ENCODE assay signal across 14 cellular contexts in genomic region chr2:207130958-207131521, GRCh38. TPM values are rescaled to one million over a fixed set of nuclear protein-coding genes. Genes with fewer than 3 reads are reported as not detected.
DNase-seq lines count a peak whose midpoint lies in the region; ATAC-seq and TF ChIP-seq lines count a peak whose summit lies in the region.
"Had no signal": no experiment of that assay in that cellular context is flagged by ENCODE, and none has a peak within 500 bp of the region (broad histone marks: within the 10 kb centered on the region; RNA-seq: fewer than 3 reads in every experiment).

No MANE protein-coding gene starts in this region.

- CTCF ChIA-PET in activated naive CD4-positive, alpha-beta T cell treated with anti-CD3 and anti-CD28 coated beads for 36 hours (lab: Charles Lee) = interaction anchor here (0.6 to 0.8 kb wide), 4 partner anchors 23 to 1121 kb away, joined by 3 read pairs; no protein-coding TSS in a partner anchor

- H3K36me3 Mint-ChIP-seq in activated naive CD4-positive, alpha-beta T cell treated with anti-CD3 and anti-CD28 coated beads for 36 hours (ENCODE audit: low read depth) = peaks cover 14% of the 10 kb centered on the region
- H3K36me3 Mint-ChIP-seq in activated T-helper 2 cell treated with anti-CD3 and anti-CD28 coated beads, Interferon-gamma antibody, Interleukin-2, Interleukin-4, amounts not matched to agents 10 μg/mL and 5 μg/mL and 100 μg/mL, durations not matched to agents 14 hours and 24 hours and 36 hours (ENCODE audit: low read depth) = peaks cover 63% of the 10 kb centered on the region

- intact Hi-C loops in activated naive CD4-positive, alpha-beta T cell treated with anti-CD3 and anti-CD28 coated beads for 36 hours (cut with micrococcal nuclease) = loop anchor here (1.0 to 5.0 kb wide), 2 partner anchors 8 to 144 kb away; no protein-coding TSS in a partner anchor
- intact Hi-C loops in body of pancreas (cut with DNase I) = no loop called here
- intact Hi-C loops in lower lobe of right lung (cut with DNase I) = no loop called here
- intact Hi-C loops in activated T-helper 2 cell treated with anti-CD3 and anti-CD28 coated beads, Interferon-gamma antibody, Interleukin-2, Interleukin-4, amounts not matched to agents 10 μg/mL and 5 μg/mL and 100 μg/mL, durations not matched to agents 14 hours and 24 hours and 36 hours (cut with micrococcal nuclease) = no loop called here

- 56 to 71% methylated on average over 2 of the region's 2 CpGs for WGBS in body of pancreas, 2 donors

- H3K4me1 ChIP-seq in body of pancreas = peaks cover 20% of the 10 kb centered on the region
- peaks cover 66% of the 10 kb centered on the region for H3K4me1 ChIP-seq in lower lobe of right lung
- peaks cover 18% of the 10 kb centered on the region for H3K4me1 ChIP-seq in SJCRH30

- H3K4me1 Mint-ChIP-seq in activated naive CD4-positive, alpha-beta T cell treated with anti-CD3 and anti-CD28 coated beads for 36 hours (ENCODE audit: low read depth) = peaks cover 82% of the 10 kb centered on the region
- H3K4me1 Mint-ChIP-seq in activated T-helper 2 cell treated with anti-CD3 and anti-CD28 coated beads, Interferon-gamma antibody, Interleukin-2, Interleukin-4, amounts not matched to agents 10 μg/mL and 5 μg/mL and 100 μg/mL, durations not matched to agents 14 hours and 24 hours and 36 hours (ENCODE audit: low read depth) = peaks cover 49% of the 10 kb centered on the region

- ATAC-seq in body of pancreas = peak; percentile 25
- no peak for ATAC-seq in lower lobe of right lung

- no peak for TF ChIP-seq CTCF in body of pancreas (IDR thresholded peaks at IDR 0.05)
- no peak for TF ChIP-seq CTCF in lower lobe of right lung (IDR thresholded peaks at IDR 0.05)

- H3K27me3 ChIP-seq in body of pancreas (no peaks in the 10 kb centered on the region), lower lobe of right lung (ENCODE audit: low read depth) (no peaks in the 10 kb centered on the region), SJCRH30 (no peaks in the 10 kb centered on the region)

- H3K27ac ChIP-seq in body of pancreas (no peak overlapping the region), lower lobe of right lung (peak overlapping the region; percentile 76), temporal lobe (ENCODE audit: low read depth, low read length) (peak overlapping the region; percentile 4), SJCRH30 (no peak overlapping the region)

- H3K36me3 ChIP-seq in body of pancreas (replicated peaks in 1 of 2; ENCODE audit: insufficient read depth in 1 of 2, low read depth in 2 of 2) (no peaks in the 10 kb centered on the region), lower lobe of right lung (no peaks in the 10 kb centered on the region), SJCRH30 (no peaks in the 10 kb centered on the region)

- H3K27me3 Mint-ChIP-seq in activated naive CD4-positive, alpha-beta T cell treated with anti-CD3 and anti-CD28 coated beads for 36 hours (ENCODE audit: low read depth) = no peaks in the 10 kb centered on the region
- H3K27me3 Mint-ChIP-seq in activated T-helper 2 cell treated with anti-CD3 and anti-CD28 coated beads, Interferon-gamma antibody, Interleukin-2, Interleukin-4, amounts not matched to agents 10 μg/mL and 5 μg/mL and 100 μg/mL, durations not matched to agents 14 hours and 24 hours and 36 hours (ENCODE audit: low read depth) = no peaks in the 10 kb centered on the region
- H3K27me3 Mint-ChIP-seq: activated B cell treated with CpG ODN at 0.5 μM for 24 hours had no signal

- no peak for DNase-seq in activated naive CD4-positive, alpha-beta T cell treated with anti-CD3 and anti-CD28 coated beads for 36 hours
- DNase-seq in activated naive CD4-positive, alpha-beta T cell treated with anti-CD3 and anti-CD28 coated beads, Interleukin-2, amount 50 U/mL, for 16 hours = no peak
- no peak for DNase-seq in body of pancreas
- no peak for DNase-seq in lower lobe of right lung
- no peak for DNase-seq in SJCRH30
- DNase-seq in activated T-helper 2 cell treated with anti-CD3 and anti-CD28 coated beads, Interferon-gamma antibody, Interleukin-2, Interleukin-4, amounts not matched to agents 10 μg/mL and 5 μg/mL and 100 μg/mL, durations not matched to agents 14 hours and 24 hours and 36 hours (ENCODE audit: low spot score) = no peak
- DNase-seq in 8988T = no peak
- DNase-seq: activated B cell treated with CpG ODN at 0.5 μM for 24 hours; effector CD4-positive, alpha-beta T cell; H7; Kasumi-1; NCI-H146; NCI-H524 treated with DMSO at 0.1 percent for 48 hours had no signal

- no peaks in the 10 kb centered on the region for H3K9me3 Mint-ChIP-seq in activated naive CD4-positive, alpha-beta T cell treated with anti-CD3 and anti-CD28 coated beads for 36 hours
- H3K9me3 Mint-ChIP-seq in activated T-helper 2 cell treated with anti-CD3 and anti-CD28 coated beads, Interferon-gamma antibody, Interleukin-2, Interleukin-4, amounts not matched to agents 10 μg/mL and 5 μg/mL and 100 μg/mL, durations not matched to agents 14 hours and 24 hours and 36 hours = peaks cover 7% of the 10 kb centered on the region

- no peaks in the 10 kb centered on the region for H3K9me3 ChIP-seq in body of pancreas
- no peaks in the 10 kb centered on the region for H3K9me3 ChIP-seq in lower lobe of right lung
- H3K9me3 ChIP-seq in SJCRH30 (replicated peaks) = no peaks in the 10 kb centered on the region; the same call in 1 of the 2 replicates

- no peak overlapping the region for H3K4me3 Mint-ChIP-seq in activated naive CD4-positive, alpha-beta T cell treated with anti-CD3 and anti-CD28 coated beads for 36 hours
- H3K4me3 Mint-ChIP-seq in activated T-helper 2 cell treated with anti-CD3 and anti-CD28 coated beads, Interferon-gamma antibody, Interleukin-2, Interleukin-4, amounts not matched to agents 10 μg/mL and 5 μg/mL and 100 μg/mL, durations not matched to agents 14 hours and 24 hours and 36 hours (ENCODE audit: low read depth) = no peak overlapping the region
- H3K4me3 Mint-ChIP-seq: activated B cell treated with CpG ODN at 0.5 μM for 24 hours had no signal

- peak overlapping the region; percentile 61 for H3K27ac Mint-ChIP-seq in activated naive CD4-positive, alpha-beta T cell treated with anti-CD3 and anti-CD28 coated beads for 36 hours
- no peak overlapping the region for H3K27ac Mint-ChIP-seq in activated T-helper 2 cell treated with anti-CD3 and anti-CD28 coated beads, Interferon-gamma antibody, Interleukin-2, Interleukin-4, amounts not matched to agents 10 μg/mL and 5 μg/mL and 100 μg/mL, durations not matched to agents 14 hours and 24 hours and 36 hours
- H3K27ac Mint-ChIP-seq: activated B cell treated with CpG ODN at 0.5 μM for 24 hours had no signal

- H3K4me3 ChIP-seq in body of pancreas (no peak overlapping the region), lower lobe of right lung (no peak overlapping the region), SJCRH30 (no peak overlapping the region)

- TF ChIP-seq POLR2A in body of pancreas (IDR thresholded peaks at IDR 0.05) = no peak

RNA-seq across cellular contexts. Expression of gene KLF7, which starts 34.7 kb away (rescaled TPM):
- total RNA-seq in activated naive CD4-positive, alpha-beta T cell treated with anti-CD3 and anti-CD28 coated beads for 36 hours = 10 to 100 TPM; 30.1 to 32.2 TPM
- total RNA-seq in body of pancreas (1 to 10 TPM; 4.6 to 9.3 TPM), lower lobe of right lung (66.5 TPM), temporal lobe (77.0 TPM)
- total RNA-seq in SJCRH30 (2014; rRNA removed; shearing (Covaris generic)) = 6.0 and 6.7 TPM in 2 replicates
- total RNA-seq in activated T-helper 2 cell treated with anti-CD3 and anti-CD28 coated beads, Interferon-gamma antibody, Interleukin-2, Interleukin-4, amounts not matched to agents 10 μg/mL and 5 μg/mL and 100 μg/mL, durations not matched to agents 14 hours and 24 hours and 36 hours = 16.6 and 19.3 TPM in 2 replicates

Comparison
In these comparisons a context has a peak if more than half of its experiments do, and no peak if none do; other contexts are left out.
1. H3K27ac ChIP-seq: peak in lower lobe of right lung (single experiment) and temporal lobe (single experiment); none in body of pancreas (0 of 4) and SJCRH30 (single experiment).